8 cellular contexts compared by ENCODE assay signal in genomic region chr10:25016349-25017246, GRCh38.
DNase-seq lines count a peak whose midpoint lies in the region; ATAC-seq lines count a peak whose summit lies in the region.

THNSL1 (plus strand) TSS chr10:25016612; CDS start chr10:25023224, 6,612 bp downstream.

- H3K27ac Mint-ChIP-seq in effector memory CD8-positive, alpha-beta T cell, result peak within 1 kb of the TSS; percentile 97 to 98
- H3K27ac Mint-ChIP-seq in memory B cell, result peak within 1 kb of the TSS; percentile 96

- peak within 1 kb of the TSS; percentile 79 to 83 for H3K4me3 Mint-ChIP-seq in effector memory CD8-positive, alpha-beta T cell
- H3K4me3 Mint-ChIP-seq in memory B cell, result peak within 1 kb of the TSS; percentile 89

- H3K27me3 Mint-ChIP-seq in effector memory CD8-positive, alpha-beta T cell, result no peaks in the 10 kb centered on the region
- no peaks in the 10 kb centered on the region for H3K27me3 Mint-ChIP-seq in memory B cell

- no peaks in the 10 kb centered on the region for H3K9me3 Mint-ChIP-seq in effector memory CD8-positive, alpha-beta T cell
- H3K9me3 Mint-ChIP-seq in memory B cell, result no peaks in the 10 kb centered on the region

- H3K4me1 Mint-ChIP-seq in effector memory CD8-positive, alpha-beta T cell (ENCODE audit: low read depth in 2 of 2), result peaks cover 11 to 15% of the 10 kb centered on the region in 2 donors
- H3K4me1 Mint-ChIP-seq in memory B cell, result peaks cover 9% of the 10 kb centered on the region

- peaks cover 21% of the 10 kb centered on the region for H3K36me3 Mint-ChIP-seq in effector memory CD8-positive, alpha-beta T cell (ENCODE audit: insufficient read depth)
- H3K36me3 Mint-ChIP-seq in memory B cell, result no peaks in the 10 kb centered on the region

- DNase-seq in CMK (ENCODE audit: low read depth) (peak; percentile 91), HS-5 (ENCODE audit: low read depth) (peak; percentile 71), memory B cell (ENCODE audit: low spot score in 2 of 2) (peak; percentile 86 to 92)
- peak; percentile 89 for DNase-seq in NK-92 treated with Interleukin-12 subunit alpha and Interleukin-12 subunit beta, amount 100 ng/mL, for 24 hours (lab: John Stamatoyannopoulos, UW)
- peak; percentile 85 to 94 (median 87) for DNase-seq in activated CD8-positive, alpha-beta memory T cell treated with anti-CD3 and anti-CD28 coated beads for 48 hours (ENCODE audit: low read depth in 2 of 3, low spot score in 2 of 3)
- DNase-seq in effector memory CD8-positive, alpha-beta T cell, result peak; percentile 93 to 98 (median 95)
- DNase-seq in stimulated activated CD8-positive, alpha-beta memory T cell treated with anti-CD3 and anti-CD28 coated beads, Interleukin-12 subunit alpha, Interleukin-12 subunit beta, amount 100 ng/mL, for 1 hour (ENCODE audit: low read depth), result peak; percentile 94

- ATAC-seq in GM19468 (IDR thresholded peaks at IDR 0.05; ENCODE audit: extremely low read depth, unreplicated experiment) (peak; percentile 99), memory B cell (ENCODE audit: low read depth) (peak; percentile 91)
- ATAC-seq in effector memory CD8-positive, alpha-beta T cell (replicated peaks), result peak; percentile 92

Comparison
In these comparisons a context has a peak if more than half of its experiments do, and no peak if none do; other contexts are left out.
1. Peak in every context shown above with its lines: DNase-seq and ATAC-seq.